In the genomic region with DNA sequence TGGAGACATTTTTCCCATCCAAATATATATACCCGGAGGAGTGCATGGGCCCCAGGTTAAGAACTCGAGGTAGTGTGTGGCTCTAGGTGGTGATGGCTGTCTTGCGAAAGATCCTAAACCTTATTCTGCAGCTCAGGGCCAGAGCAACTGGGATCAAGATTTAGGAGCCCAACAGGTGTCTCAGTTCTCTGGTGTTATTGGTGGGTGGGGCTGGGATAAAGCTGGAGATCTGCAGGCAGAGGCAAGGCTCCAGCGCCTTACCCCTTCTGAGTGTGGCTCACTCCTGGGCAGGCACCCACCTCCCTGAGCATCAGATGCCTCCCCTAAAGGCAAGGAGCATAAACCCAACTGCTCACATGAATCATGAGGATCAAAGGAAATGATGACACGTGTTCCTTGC, we compare ENCODE assay signal across 23 cellular contexts. TPM values are rescaled to one million over a fixed set of nuclear protein-coding genes. Genes with fewer than 3 reads are reported as not detected.
DNase-seq lines count a peak whose midpoint lies in the region; ATAC-seq and TF ChIP-seq lines count a peak whose summit lies in the region.
"Had no signal": no experiment of that assay in that cellular context is flagged by ENCODE, and none has a peak within 500 bp of the region (broad histone marks: within the 10 kb centered on the region; RNA-seq: fewer than 3 reads in every experiment).

No MANE protein-coding gene starts in this region.

- peaks cover 0 to 3% of the 10 kb centered on the region in 2 experiments; a peak in 1 of 3 replicates for H3K36me3 ChIP-seq in HEK293 (ENCODE audit: control insufficient read depth in 2 of 2, insufficient read depth in 1 of 2, low read length in 2 of 2)
- peaks cover 21% of the 10 kb centered on the region; the same call in 1 of the 2 replicates for H3K36me3 ChIP-seq in KMS-11 (ENCODE audit: insufficient read depth)
- H3K36me3 ChIP-seq in gastrocnemius medialis = no peaks in the 10 kb centered on the region

- H3K4me1 ChIP-seq in HEK293 (ENCODE audit: control insufficient read depth, insufficient read depth, low read length) = no peaks in the 10 kb centered on the region
- H3K4me1 ChIP-seq in KMS-11 (ENCODE audit: low read depth, poor library complexity, severe bottlenecking) = peaks cover 64% of the 10 kb centered on the region
- peaks cover 62 to 65% of the 10 kb centered on the region in 2 donors for H3K4me1 ChIP-seq in gastrocnemius medialis
- H3K4me1 ChIP-seq: BE2C had no signal

- TF ChIP-seq POLR2A in gastrocnemius medialis (IDR thresholded peaks at IDR 0.05) = no peak

- no peaks in the 10 kb centered on the region for H3K27me3 ChIP-seq in KMS-11 (ENCODE audit: insufficient read depth, low read depth)
- no peaks in the 10 kb centered on the region for H3K27me3 ChIP-seq in gastrocnemius medialis
- H3K27me3 ChIP-seq: BE2C had no signal

- no peak overlapping the region for H3K27ac ChIP-seq in HEK293 (ENCODE audit: extremely low read depth, low read depth, low read length)
- H3K27ac ChIP-seq in KMS-11 = no peak overlapping the region
- peak overlapping the region; percentile 91 to 97 (median 96) for H3K27ac ChIP-seq in gastrocnemius medialis
- H3K27ac ChIP-seq: HL-60 had no signal

- peak overlapping the region; percentile 26; the same call in 1 of the 2 replicates for H3K4me2 ChIP-seq in KMS-11
- H3K4me2 ChIP-seq: GM23338 had no signal

- intact Hi-C loops in gastrocnemius medialis (cut with DNase I; ENCODE audit: low total_unique reads) = loop anchor here (5.0 kb wide), 2 partner anchors 32 to 67 kb away; no protein-coding TSS in a partner anchor

- no peak for TF ChIP-seq CTCF in HEK293 (tag by site-specific recombination; IDR thresholded peaks at IDR 0.05)
- no peak for TF ChIP-seq CTCF in KMS-11 (conservative IDR thresholded peaks at IDR 0.05; ENCODE audit: low read depth, low read length)
- TF ChIP-seq CTCF in gastrocnemius medialis (IDR thresholded peaks at IDR 0.05 in 4 of 5, conservative IDR thresholded peaks at IDR 0.05 in 1 of 5) = no peak

- no peaks in the 10 kb centered on the region for H3K9me3 ChIP-seq in HEK293 (ENCODE audit: control insufficient read depth, insufficient read depth, low read depth, low read length)
- H3K9me3 ChIP-seq in gastrocnemius medialis = no peaks in the 10 kb centered on the region
- H3K9me3 ChIP-seq: BE2C had no signal

- peaks cover 20% of the 10 kb centered on the region for H4K20me1 ChIP-seq in KMS-11 (ENCODE audit: insufficient read depth)

- H3K9ac ChIP-seq in KMS-11 = no peak overlapping the region

- in situ Hi-C loops in gastrocnemius medialis (cut with MboI; ENCODE audit: low sequenced_read_pairs in 4 of 4) = loop anchor here in 2 of 4 donors (10.0 kb wide), 2 partner anchors 85 to 95 kb away; no protein-coding TSS in a partner anchor

- peak; percentile 23 to 34 for ATAC-seq in gastrocnemius medialis
- no peak for ATAC-seq in GM21529 (IDR thresholded peaks at IDR 0.05; ENCODE audit: unreplicated experiment)
- ATAC-seq: GM12878, GM23338 had no signal

- peaks cover 97% of the 10 kb centered on the region for H3K79me2 ChIP-seq in KMS-11 (ENCODE audit: insufficient read depth, low read depth)

- no peak overlapping the region for H3K4me3 ChIP-seq in HEK293 (ENCODE audit: low read depth, low read length)
- H3K4me3 ChIP-seq in KMS-11 (IDR thresholded peaks at IDR 0.05; ENCODE audit: insufficient read depth, low read depth, low read length) = no peak overlapping the region
- H3K4me3 ChIP-seq in gastrocnemius medialis = no peak overlapping the region
- H3K4me3 ChIP-seq: GM12878, GM23338 had no signal

- H2AFZ ChIP-seq in KMS-11 (ENCODE audit: low read depth) = no peak overlapping the region
- H2AFZ ChIP-seq: GM23338 had no signal

- POLR2A ChIA-PET in HEK293 (lab: Yijun Ruan, JAX) = no interaction called here

- DNase-seq in islet precursor cell (peak; percentile 25), gastrocnemius medialis (peak in 1 of 2 donors; percentile 51), T-helper 2 cell (no peak), NCI-H1436 (lab: John Stamatoyannopoulos, UW) (no peak)
- DNase-seq: ACHN; BE2C; CD4-positive, CD25-positive, alpha-beta regulatory T cell; CD8-positive, alpha-beta memory T cell; COR-L47; DMS 273 treated with DMSO at 0.1 percent for 48 hours; DMS53; DND-41; EL; HCEC 1CT; HFFc6 had no signal

- CTCF ChIA-PET in HEK293 (lab: Yijun Ruan, JAX) = interaction anchor here (0.6 kb wide), 1 partner anchor 1642 kb away, joined by 3 read pairs; no protein-coding TSS in a partner anchor

TF ChIP-seq in HEK293, 187 proteins besides CTCF, POLR2A, EP300 and RAD21:
- TF ChIP-seq ZNF600 (tag by site-specific recombination; IDR thresholded peaks at IDR 0.05) (no peak), SCRT2 (tag by site-specific recombination; IDR thresholded peaks at IDR 0.05) (peak; percentile 74)
TF ChIP-seq in HEK293: peak in this region for 1.

RNA-seq across cellular contexts. Expression of gene UBE2QL1, which starts 11.2 kb away (rescaled TPM):
- 100 to 1,000 TPM in 1 of 4 donors, 10 to 100 TPM in 3; 48.8 to 150 (median 67.0) TPM for total RNA-seq in gastrocnemius medialis
- total RNA-seq: CD4-positive, CD25-positive, alpha-beta regulatory T cell; CD8-positive, alpha-beta memory T cell; G401; HFFc6; HT1080 had no signal

Comparison
In these comparisons a context has a peak if more than half of its experiments do, and no peak if none do; other contexts are left out.
1. H3K27ac ChIP-seq: peak in gastrocnemius medialis (4 of 4); none in HEK293 (single experiment) and KMS-11 (single experiment).